In genomic region chr16:48556913-48557351, GRCh38 we compare ENCODE assay signal across 8 cellular contexts. TPM values are rescaled to one million over a fixed set of nuclear protein-coding genes. Genes with fewer than 3 reads are reported as not detected.
DNase-seq lines count a peak whose midpoint lies in the region; ATAC-seq, FAIRE-seq and TF ChIP-seq lines count a peak whose summit lies in the region.

No MANE protein-coding gene starts in this region.

- FAIRE-seq in D721Med (lab: Jason Lieb, UNC): no peak

- H3K27ac ChIP-seq in right cardiac atrium (ENCODE audit: low read length): no peak overlapping the region
- H3K27ac ChIP-seq in esophagus muscularis mucosa (replicated peaks in 1 of 4): peak overlapping the region in 1 of 4 donors; percentile 10

- no peak for TF ChIP-seq POLR2A in esophagus muscularis mucosa (IDR thresholded peaks at IDR 0.05; ENCODE audit: low read depth)

- H3K4me3 ChIP-seq in right cardiac atrium (ENCODE audit: low read length) (no peak overlapping the region), esophagus muscularis mucosa (no peak overlapping the region)

- H3K4me1 ChIP-seq in right cardiac atrium (ENCODE audit: control insufficient read depth, insufficient read depth, low read length) (peaks cover 14% of the 10 kb centered on the region), esophagus muscularis mucosa (peaks cover 68 to 89% (median 83%) of the 10 kb centered on the region in 4 donors)

- peak overlapping the region; percentile 91 for H3K27ac Mint-ChIP-seq in T-helper 17 cell

- CTCF ChIA-PET in HEK293T (lab: Yijun Ruan, JAX): interaction anchor here (1.0 kb wide), 1 partner anchor 67 kb away, joined by 3 read pairs; no protein-coding TSS in a partner anchor

- no peak for TF ChIP-seq EP300 in esophagus muscularis mucosa (IDR thresholded peaks at IDR 0.05)

- peak overlapping the region; percentile 2 for H3K4me3 Mint-ChIP-seq in T-helper 17 cell

- 92% methylated on average over 2 of the region's 2 CpGs for WGBS in right cardiac atrium
- WGBS in esophagus muscularis mucosa: 75% methylated on average over 2 of the region's 2 CpGs

- peaks cover 0 to 21% (median 4%) of the 10 kb centered on the region in 4 donors for H3K36me3 ChIP-seq in esophagus muscularis mucosa

- ATAC-seq in GM18861 (IDR thresholded peaks at IDR 0.05; ENCODE audit: unreplicated experiment) (peak; percentile 70), HG02642 (IDR thresholded peaks at IDR 0.05; ENCODE audit: poor library complexity, unreplicated experiment) (peak; percentile 84), T-helper 17 cell (no peak), right cardiac atrium (peak; percentile 44 to 55)

- no peaks in the 10 kb centered on the region for H3K9me3 ChIP-seq in T-helper 17 cell (ENCODE audit: control insufficient read depth, low read length, poor library complexity, severe bottlenecking)
- no peaks in the 10 kb centered on the region for H3K9me3 ChIP-seq in right cardiac atrium (ENCODE audit: control insufficient read depth, low read length)
- no peaks in the 10 kb centered on the region for H3K9me3 ChIP-seq in esophagus muscularis mucosa

- TF ChIP-seq CTCF in esophagus muscularis mucosa (IDR thresholded peaks at IDR 0.05) (no peak), D721Med (IDR thresholded peaks at IDR 0.05; ENCODE audit: insufficient read depth, missing control alignments) (no peak)

- POLR2A ChIA-PET in HEK293T (lab: Yijun Ruan, JAX): no interaction called here

- no peaks in the 10 kb centered on the region for H3K27me3 Mint-ChIP-seq in T-helper 17 cell

- H3K4me1 Mint-ChIP-seq in T-helper 17 cell: peaks cover 55% of the 10 kb centered on the region

- no peak for DNase-seq in T-helper 17 cell
- no peak for DNase-seq in right cardiac atrium
- no peak for DNase-seq in esophagus muscularis mucosa (ENCODE audit: extremely low spot score)
- no peak for DNase-seq in DMS153 treated with DMSO at 0.1 percent for 48 hours (lab: John Stamatoyannopoulos, UW; ENCODE audit: unreplicated experiment)
- DNase-seq in D721Med (ENCODE audit: insufficient read length, low spot score): no peak
- no peak for DNase-seq in HEK293T (ENCODE audit: extremely low spot score)

- no peaks in the 10 kb centered on the region for H3K27me3 ChIP-seq in right cardiac atrium (ENCODE audit: control insufficient read depth, insufficient read depth)
- H3K27me3 ChIP-seq in esophagus muscularis mucosa: no peaks in the 10 kb centered on the region

- peaks cover 9% of the 10 kb centered on the region for H3K36me3 Mint-ChIP-seq in T-helper 17 cell (ENCODE audit: low read depth)

- intact Hi-C loops in right cardiac atrium (cut with DNase I): loop anchor here in 1 of 4 donors (10.0 kb wide), 1 partner anchor 48 kb away; no protein-coding TSS in a partner anchor
- intact Hi-C loops in esophagus muscularis mucosa (cut with DNase I): loop anchor here (10.0 kb wide), 1 partner anchor 48 kb away; no protein-coding TSS in a partner anchor

TF ChIP-seq in HEK293T, 16 proteins besides CTCF, POLR2A, EP300 and RAD21:
- TF ChIP-seq SP1 (IDR thresholded peaks at IDR 0.05) (no peak), HDGF (IDR thresholded peaks at IDR 0.05; ENCODE audit: borderline replicate concordance) (no peak), FOXA1 (IDR thresholded peaks at IDR 0.05) (no peak), L3MBTL2 (conservative IDR thresholded peaks at IDR 0.05) (no peak), ELF4 (IDR thresholded peaks at IDR 0.05) (no peak), FOXK2 (IDR thresholded peaks at IDR 0.05) (no peak), SUZ12 (IDR thresholded peaks at IDR 0.05) (no peak), ARNT (IDR thresholded peaks at IDR 0.05) (no peak), ZNF384 (IDR thresholded peaks at IDR 0.05) (no peak), BHLHE40 (IDR thresholded peaks at IDR 0.05; ENCODE audit: borderline replicate concordance) (no peak), TARDBP (IDR thresholded peaks at IDR 0.05) (no peak), LEF1 (IDR thresholded peaks at IDR 0.05; ENCODE audit: borderline replicate concordance) (no peak), PKNOX1 (IDR thresholded peaks at IDR 0.05) (no peak), CTBP1 (IDR thresholded peaks at IDR 0.05; ENCODE audit: borderline replicate concordance) (no peak), FOXM1 (IDR thresholded peaks at IDR 0.05; ENCODE audit: borderline replicate concordance) (no peak), NFRKB (IDR thresholded peaks at IDR 0.05) (no peak)

RNA-seq across cellular contexts. Expression of gene N4BP1, which starts 53.0 kb away (rescaled TPM):
- total RNA-seq in T-helper 17 cell (100 to 1,000 TPM in 1 of 2 donors, 10 to 100 TPM in 1; 76.1 to 108 TPM), right cardiac atrium (10 to 100 TPM; 19.4 to 23.5 (median 20.5) TPM), esophagus muscularis mucosa (10 to 100 TPM; 18.3 to 25.9 (median 20.0) TPM)
- 9.1 TPM for polyA plus RNA-seq in right cardiac atrium
